ENCODE assay signal across 8 cellular contexts in genomic region chr7:112202819-112203218, GRCh38. TPM values are rescaled to one million over a fixed set of nuclear protein-coding genes. Genes with fewer than 3 reads are reported as not detected.
DNase-seq lines count a peak whose midpoint lies in the region; ATAC-seq and TF ChIP-seq lines count a peak whose summit lies in the region.

No MANE protein-coding gene starts in this region.

- no peaks in the 10 kb centered on the region for H3K9me3 ChIP-seq in DND-41 (ENCODE audit: insufficient read depth, low read length, severe bottlenecking)
- no peaks in the 10 kb centered on the region for H3K9me3 ChIP-seq in esophagus muscularis mucosa
- no peaks in the 10 kb centered on the region for H3K9me3 ChIP-seq in smooth muscle cell (replicated peaks; ENCODE audit: low read depth)

- H3K4me2 ChIP-seq in DND-41 (ENCODE audit: insufficient read depth, low read length) (no peak overlapping the region), smooth muscle cell (no peak overlapping the region)

- H3K4me1 ChIP-seq in DND-41 (ENCODE audit: insufficient read depth, low read length) (peaks cover 35% of the 10 kb centered on the region), esophagus muscularis mucosa (peaks cover 15 to 32% (median 28%) of the 10 kb centered on the region in 4 donors), smooth muscle cell (ENCODE audit: low read depth) (no peaks in the 10 kb centered on the region)

- H3K36me3 Mint-ChIP-seq in activated naive CD8-positive, alpha-beta T cell treated with anti-CD3 and anti-CD28 coated beads, Interleukin-2, amount 50 U/mL, for 24 hours (ENCODE audit: low read depth): no peaks in the 10 kb centered on the region
- no peaks in the 10 kb centered on the region for H3K36me3 Mint-ChIP-seq in memory B cell
- no peaks in the 10 kb centered on the region for H3K36me3 Mint-ChIP-seq in activated T-helper 1 cell treated with anti-CD3 and anti-CD28 coated beads, Interleukin-12 subunit alpha, Interleukin-12 subunit beta, Interleukin-2, Interleukin-4 antibody, amounts not matched to agents 30 ng/mL and 10 ng/mL and 1 ng/mL, durations not matched to agents 14 hours and 24 hours and 36 hours (ENCODE audit: low read depth)

- H3K79me2 ChIP-seq in DND-41 (ENCODE audit: insufficient read depth, low read length): peaks cover 13% of the 10 kb centered on the region
- peaks cover 82% of the 10 kb centered on the region for H3K79me2 ChIP-seq in smooth muscle cell (ENCODE audit: low read depth)

- no peak overlapping the region for H3K27ac ChIP-seq in DND-41 (ENCODE audit: low read length)
- H3K27ac ChIP-seq in esophagus muscularis mucosa (replicated peaks in 1 of 4): no peak overlapping the region
- H3K27ac ChIP-seq in smooth muscle cell (ENCODE audit: low read depth): no peak overlapping the region

- TF ChIP-seq EP300 in esophagus muscularis mucosa (IDR thresholded peaks at IDR 0.05): no peak

- H3K9ac ChIP-seq in DND-41 (ENCODE audit: low read depth, low read length): no peak overlapping the region
- no peak overlapping the region for H3K9ac ChIP-seq in smooth muscle cell (ENCODE audit: low read depth)

- peak; percentile 16 for DNase-seq in DND-41
- DNase-seq in NCI-H1092 (lab: John Stamatoyannopoulos, UW): peak; percentile 35
- DNase-seq in activated naive CD8-positive, alpha-beta T cell treated with anti-CD3 and anti-CD28 coated beads, Interleukin-2, amount 50 U/mL, for 24 hours: peak; percentile 4
- DNase-seq in memory B cell (ENCODE audit: low spot score in 2 of 2): peak; percentile 31 to 38
- DNase-seq in esophagus muscularis mucosa (ENCODE audit: extremely low spot score): no peak
- DNase-seq in activated T-helper 1 cell treated with anti-CD3 and anti-CD28 coated beads, Interleukin-12 subunit alpha, Interleukin-12 subunit beta, Interleukin-2, Interleukin-4 antibody, amounts not matched to agents 30 ng/mL and 10 ng/mL and 1 ng/mL, durations not matched to agents 14 hours and 24 hours and 36 hours (ENCODE audit: low spot score): no peak
- DNase-seq in smooth muscle cell (lab: John Stamatoyannopoulos, UW; ENCODE audit: unreplicated experiment): no peak

- H4K20me1 ChIP-seq in DND-41 (ENCODE audit: insufficient read depth, low read length): no peaks in the 10 kb centered on the region
- H4K20me1 ChIP-seq in smooth muscle cell (ENCODE audit: low read depth): peaks cover 24% of the 10 kb centered on the region

- peaks cover 51% of the 10 kb centered on the region for H3K27me3 Mint-ChIP-seq in activated naive CD8-positive, alpha-beta T cell treated with anti-CD3 and anti-CD28 coated beads, Interleukin-2, amount 50 U/mL, for 24 hours
- H3K27me3 Mint-ChIP-seq in memory B cell: peaks cover 19% of the 10 kb centered on the region
- H3K27me3 Mint-ChIP-seq in activated T-helper 1 cell treated with anti-CD3 and anti-CD28 coated beads, Interleukin-12 subunit alpha, Interleukin-12 subunit beta, Interleukin-2, Interleukin-4 antibody, amounts not matched to agents 30 ng/mL and 10 ng/mL and 1 ng/mL, durations not matched to agents 14 hours and 24 hours and 36 hours (ENCODE audit: insufficient read depth): peaks cover 44% of the 10 kb centered on the region

- H3K4me3 ChIP-seq in DND-41 (ENCODE audit: low read depth in 1 of 2, low read length in 2 of 2) (no peak overlapping the region), esophagus muscularis mucosa (no peak overlapping the region), smooth muscle cell (no peak overlapping the region)

- no peak for ATAC-seq in DND-41 (ENCODE audit: insufficient read depth, low read depth)
- no peak for ATAC-seq in activated naive CD8-positive, alpha-beta T cell treated with anti-CD3 and anti-CD28 coated beads, Interleukin-2, amount 50 U/mL, for 24 hours
- no peak for ATAC-seq in memory B cell (ENCODE audit: low read depth)
- ATAC-seq in HG03432 (IDR thresholded peaks at IDR 0.05; ENCODE audit: unreplicated experiment): no peak

- TF ChIP-seq POLR2A in esophagus muscularis mucosa (IDR thresholded peaks at IDR 0.05; ENCODE audit: low read depth): no peak

- H3K4me1 Mint-ChIP-seq in activated naive CD8-positive, alpha-beta T cell treated with anti-CD3 and anti-CD28 coated beads, Interleukin-2, amount 50 U/mL, for 24 hours: peaks cover 32% of the 10 kb centered on the region
- peaks cover 22% of the 10 kb centered on the region for H3K4me1 Mint-ChIP-seq in memory B cell
- H3K4me1 Mint-ChIP-seq in activated T-helper 1 cell treated with anti-CD3 and anti-CD28 coated beads, Interleukin-12 subunit alpha, Interleukin-12 subunit beta, Interleukin-2, Interleukin-4 antibody, amounts not matched to agents 30 ng/mL and 10 ng/mL and 1 ng/mL, durations not matched to agents 14 hours and 24 hours and 36 hours (ENCODE audit: low read depth): peaks cover 33% of the 10 kb centered on the region

- H3K36me3 ChIP-seq in DND-41 (ENCODE audit: insufficient read depth, low read length): peaks cover 4% of the 10 kb centered on the region; the same call in 1 of the 2 replicates
- H3K36me3 ChIP-seq in esophagus muscularis mucosa: no peaks in the 10 kb centered on the region
- H3K36me3 ChIP-seq in smooth muscle cell (ENCODE audit: low read depth): no peaks in the 10 kb centered on the region

- intact Hi-C loops in esophagus muscularis mucosa (cut with DNase I): loop anchor here (10.0 kb wide), 3 partner anchors 68 to 252 kb away; partner anchors contain the start of gene IFRD1
- intact Hi-C loops in activated T-helper 1 cell treated with anti-CD3 and anti-CD28 coated beads, Interleukin-12 subunit alpha, Interleukin-12 subunit beta, Interleukin-2, Interleukin-4 antibody, amounts not matched to agents 30 ng/mL and 10 ng/mL and 1 ng/mL, durations not matched to agents 14 hours and 24 hours and 36 hours (cut with micrococcal nuclease): loop anchor here (10.0 kb wide), 1 partner anchor 1088 kb away; no protein-coding TSS in a partner anchor

- H3K27me3 ChIP-seq in DND-41 (ENCODE audit: insufficient read depth, low read length, poor library complexity) (peaks cover 22% of the 10 kb centered on the region), esophagus muscularis mucosa (no peaks in the 10 kb centered on the region), smooth muscle cell (ENCODE audit: low read depth) (no peaks in the 10 kb centered on the region)

- H3K27ac Mint-ChIP-seq in activated naive CD8-positive, alpha-beta T cell treated with anti-CD3 and anti-CD28 coated beads, Interleukin-2, amount 50 U/mL, for 24 hours: no peak overlapping the region
- H3K27ac Mint-ChIP-seq in memory B cell: no peak overlapping the region
- no peak overlapping the region for H3K27ac Mint-ChIP-seq in activated T-helper 1 cell treated with anti-CD3 and anti-CD28 coated beads, Interleukin-12 subunit alpha, Interleukin-12 subunit beta, Interleukin-2, Interleukin-4 antibody, amounts not matched to agents 30 ng/mL and 10 ng/mL and 1 ng/mL, durations not matched to agents 14 hours and 24 hours and 36 hours

- 39% methylated on average over 2 of the region's 2 CpGs for WGBS in esophagus muscularis mucosa
- 80% methylated on average over 2 of the region's 2 CpGs for WGBS in smooth muscle cell (ENCODE audit: low lambda C conversion rate)

- no peaks in the 10 kb centered on the region for H3K9me3 Mint-ChIP-seq in activated naive CD8-positive, alpha-beta T cell treated with anti-CD3 and anti-CD28 coated beads, Interleukin-2, amount 50 U/mL, for 24 hours
- H3K9me3 Mint-ChIP-seq in memory B cell: no peaks in the 10 kb centered on the region
- peaks cover 4% of the 10 kb centered on the region for H3K9me3 Mint-ChIP-seq in activated T-helper 1 cell treated with anti-CD3 and anti-CD28 coated beads, Interleukin-12 subunit alpha, Interleukin-12 subunit beta, Interleukin-2, Interleukin-4 antibody, amounts not matched to agents 30 ng/mL and 10 ng/mL and 1 ng/mL, durations not matched to agents 14 hours and 24 hours and 36 hours

- H3K4me3 Mint-ChIP-seq in activated naive CD8-positive, alpha-beta T cell treated with anti-CD3 and anti-CD28 coated beads, Interleukin-2, amount 50 U/mL, for 24 hours: no peak overlapping the region
- H3K4me3 Mint-ChIP-seq in memory B cell: no peak overlapping the region
- H3K4me3 Mint-ChIP-seq in activated T-helper 1 cell treated with anti-CD3 and anti-CD28 coated beads, Interleukin-12 subunit alpha, Interleukin-12 subunit beta, Interleukin-2, Interleukin-4 antibody, amounts not matched to agents 30 ng/mL and 10 ng/mL and 1 ng/mL, durations not matched to agents 14 hours and 24 hours and 36 hours: no peak overlapping the region

- peaks cover 5% of the 10 kb centered on the region for H3F3A ChIP-seq in smooth muscle cell (ENCODE audit: low read depth)

- TF ChIP-seq CTCF in DND-41 (IDR thresholded peaks at IDR 0.05; ENCODE audit: borderline replicate concordance, extremely low read depth, low read length, poor library complexity, severe bottlenecking) (no peak), esophagus muscularis mucosa (IDR thresholded peaks at IDR 0.05) (no peak), smooth muscle cell (IDR thresholded peaks at IDR 0.05; ENCODE audit: borderline replicate concordance, insufficient read depth, poor library complexity, severe bottlenecking) (no peak)

- H2AFZ ChIP-seq in DND-41 (ENCODE audit: low read depth, low read length): no peak overlapping the region
- no peak overlapping the region for H2AFZ ChIP-seq in smooth muscle cell (ENCODE audit: low read depth)

RNA-seq across cellular contexts. Expression of gene DOCK4, which starts 3.4 kb away (rescaled TPM):
- 10 to 100 TPM; 14.0 to 25.3 (median 18.8) TPM for total RNA-seq in esophagus muscularis mucosa
- total RNA-seq in activated T-helper 1 cell treated with anti-CD3 and anti-CD28 coated beads, Interleukin-12 subunit alpha, Interleukin-12 subunit beta, Interleukin-2, Interleukin-4 antibody, amounts not matched to agents 30 ng/mL and 10 ng/mL and 1 ng/mL, durations not matched to agents 14 hours and 24 hours and 36 hours: 0.31 and 0.37 TPM in 2 replicates
- 20.5 and 32.7 TPM in 2 replicates for total RNA-seq in smooth muscle cell
- 7.4 and 7.8 TPM in 2 replicates for polyA plus RNA-seq in smooth muscle cell

RNA-seq across cellular contexts. Expression of gene ZNF277, which starts 3.7 kb away (rescaled TPM):
- total RNA-seq in esophagus muscularis mucosa (10 to 100 TPM; 19.5 to 27.1 (median 25.7) TPM), smooth muscle cell (28.0 and 31.7 TPM in 2 replicates)
- 12.1 and 14.0 TPM in 2 replicates for total RNA-seq in activated T-helper 1 cell treated with anti-CD3 and anti-CD28 coated beads, Interleukin-12 subunit alpha, Interleukin-12 subunit beta, Interleukin-2, Interleukin-4 antibody, amounts not matched to agents 30 ng/mL and 10 ng/mL and 1 ng/mL, durations not matched to agents 14 hours and 24 hours and 36 hours
- 8.4 and 8.6 TPM in 2 replicates for polyA plus RNA-seq in smooth muscle cell

Comparison
In these comparisons a context has a peak if more than half of its experiments do, and no peak if none do; other contexts are left out.
1. DNase-seq: peak in DND-41 (single experiment), NCI-H1092 (single experiment), activated naive CD8-positive, alpha-beta T cell treated with anti-CD3 and anti-CD28 coated beads, Interleukin-2, amount 50 U/mL, for 24 hours (single experiment) and memory B cell (2 of 2); none in esophagus muscularis mucosa (single experiment), activated T-helper 1 cell treated with anti-CD3 and anti-CD28 coated beads, Interleukin-12 subunit alpha, Interleukin-12 subunit beta, Interleukin-2, Interleukin-4 antibody, amounts not matched to agents 30 ng/mL and 10 ng/mL and 1 ng/mL, durations not matched to agents 14 hours and 24 hours and 36 hours (single experiment) and smooth muscle cell (single experiment).
2. RNA of gene DOCK4, which starts 3.4 kb away (total RNA-seq): 20.5 to 32.7 TPM in smooth muscle cell and 14.0 to 25.3 TPM in esophagus muscularis mucosa; 0.31 to 0.37 TPM in activated T-helper 1 cell treated with anti-CD3 and anti-CD28 coated beads, Interleukin-12 subunit alpha, Interleukin-12 subunit beta, Interleukin-2, Interleukin-4 antibody, amounts not matched to agents 30 ng/mL and 10 ng/mL and 1 ng/mL, durations not matched to agents 14 hours and 24 hours and 36 hours; every median in the first group is over 10 times any median in the second.